23 cellular contexts compared by ENCODE assay signal in the genomic region with DNA sequence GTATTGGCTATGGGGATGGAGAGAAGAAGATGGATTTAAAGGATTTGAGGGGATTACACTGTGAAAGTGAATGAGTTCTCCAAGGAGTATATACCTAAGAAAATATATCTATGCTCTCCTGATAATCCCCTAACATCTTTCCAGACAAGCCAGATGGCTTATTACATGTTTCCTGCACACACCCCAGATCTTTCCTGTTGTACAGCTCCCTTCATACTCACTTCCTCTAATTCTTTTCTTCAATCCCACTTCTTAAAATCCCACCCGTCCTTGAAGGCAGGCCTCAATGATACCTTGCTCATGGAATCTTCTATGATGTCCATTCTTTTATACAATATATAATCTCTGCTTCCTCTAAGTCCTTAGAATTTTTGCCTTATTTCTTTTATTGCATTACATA.
"Had no signal": no experiment of that assay in that cellular context is flagged by ENCODE, and none has a peak within 500 bp of the region (broad histone marks: within the 10 kb centered on the region; RNA-seq: fewer than 3 reads in every experiment).

No MANE protein-coding gene starts in this region.

- H3K4me3 ChIP-seq: body of pancreas, cardiac muscle cell, left lung, lung, tibial artery had no signal

- H3K4me1 ChIP-seq: body of pancreas, left lung, tibial artery had no signal

- H3K9me3 Mint-ChIP-seq: activated T-helper 1 cell treated with anti-CD3 and anti-CD28 coated beads, Interleukin-12 subunit alpha, Interleukin-12 subunit beta, Interleukin-2, Interleukin-4 antibody, amounts not matched to agents 30 ng/mL and 10 ng/mL and 1 ng/mL, durations not matched to agents 14 hours and 24 hours and 36 hours; stimulated activated naive CD8-positive, alpha-beta T cell treated with anti-CD3 and anti-CD28 coated beads, Interleukin-15, amount 100 ng/mL, for 72 hours had no signal

- H3K9me3 ChIP-seq: body of pancreas, left lung, tibial artery had no signal

- H3K27me3 Mint-ChIP-seq: naive B cell; stimulated activated naive CD8-positive, alpha-beta T cell treated with anti-CD3 and anti-CD28 coated beads, Interleukin-15, amount 100 ng/mL, for 72 hours had no signal

- H3K4me1 Mint-ChIP-seq: naive B cell; stimulated activated effector memory CD8-positive, alpha-beta T cell treated with anti-CD3 and anti-CD28 coated beads, Interleukin-12 subunit alpha, Interleukin-12 subunit beta, amount 100 ng/mL, for 72 hours; stimulated activated naive CD8-positive, alpha-beta T cell treated with anti-CD3 and anti-CD28 coated beads, Interleukin-15, amount 100 ng/mL, for 72 hours had no signal

- H3K27ac ChIP-seq: body of pancreas, cardiac muscle cell, left lung, tibial artery had no signal

- H3K27me3 ChIP-seq: body of pancreas, cardiac muscle cell, left lung, tibial artery had no signal

- H3K4me3 Mint-ChIP-seq: activated CD8-positive, alpha-beta T cell treated with anti-CD3 and anti-CD28 coated beads, Interleukin-2, amount 10 ng/mL, durations not matched to agents 7 days and 5 days; activated T-helper 1 cell treated with anti-CD3 and anti-CD28 coated beads, Interleukin-12 subunit alpha, Interleukin-12 subunit beta, Interleukin-2, Interleukin-4 antibody, amounts not matched to agents 30 ng/mL and 10 ng/mL and 1 ng/mL, durations not matched to agents 14 hours and 24 hours and 36 hours; naive B cell; stimulated activated effector memory CD8-positive, alpha-beta T cell treated with anti-CD3 and anti-CD28 coated beads, Interleukin-12 subunit alpha, Interleukin-12 subunit beta, amount 100 ng/mL, for 72 hours; stimulated activated naive CD8-positive, alpha-beta T cell treated with anti-CD3 and anti-CD28 coated beads, Interleukin-15, amount 100 ng/mL, for 72 hours had no signal

- DNase-seq: activated CD4-positive, alpha-beta T cell treated with anti-CD3 and anti-CD28 coated beads for 1 hour; activated CD4-positive, alpha-beta T cell treated with anti-CD3 and anti-CD28 coated beads, Interleukin-2, amount 50 U/mL, for 1 hour; activated CD8-positive, alpha-beta T cell treated with anti-CD3 and anti-CD28 coated beads, Interleukin-2, amount 10 ng/mL, durations not matched to agents 7 days and 5 days; activated gamma-delta T cell; activated naive CD4-positive, alpha-beta T cell treated with anti-CD3 and anti-CD28 coated beads, Interleukin-2, amount 50 U/mL, for 16 hours; anterior cingulate cortex; body of pancreas; cortex of kidney; erythroblast; foreskin fibroblast; kidney glomerular epithelial cell; naive B cell; occipital lobe; small intestine; stimulated activated CD4-positive, alpha-beta T cell treated with anti-CD3 and anti-CD28 coated beads, Interleukin-2, amount 100 ng/mL, for 24 hours; stimulated activated naive CD8-positive, alpha-beta T cell treated with anti-CD3 and anti-CD28 coated beads, Interleukin-15, amount 100 ng/mL, for 72 hours; tibial artery had no signal

- H3K36me3 ChIP-seq: cardiac muscle cell, left lung, tibial artery had no signal

- ATAC-seq: activated CD8-positive, alpha-beta T cell treated with anti-CD3 and anti-CD28 coated beads, Interleukin-2, amount 10 ng/mL, durations not matched to agents 7 days and 5 days; body of pancreas; left lung; sciatic nerve; stimulated activated effector memory CD8-positive, alpha-beta T cell treated with anti-CD3 and anti-CD28 coated beads, Interleukin-12 subunit alpha, Interleukin-12 subunit beta, amount 100 ng/mL, for 72 hours; stimulated activated naive CD8-positive, alpha-beta T cell treated with anti-CD3 and anti-CD28 coated beads, Interleukin-15, amount 100 ng/mL, for 72 hours had no signal

- H3K36me3 Mint-ChIP-seq: naive B cell; stimulated activated effector memory CD8-positive, alpha-beta T cell treated with anti-CD3 and anti-CD28 coated beads, Interleukin-12 subunit alpha, Interleukin-12 subunit beta, amount 100 ng/mL, for 72 hours had no signal

- H3K27ac Mint-ChIP-seq: activated CD8-positive, alpha-beta T cell treated with anti-CD3 and anti-CD28 coated beads, Interleukin-2, amount 10 ng/mL, durations not matched to agents 7 days and 5 days; activated T-helper 1 cell treated with anti-CD3 and anti-CD28 coated beads, Interleukin-12 subunit alpha, Interleukin-12 subunit beta, Interleukin-2, Interleukin-4 antibody, amounts not matched to agents 30 ng/mL and 10 ng/mL and 1 ng/mL, durations not matched to agents 14 hours and 24 hours and 36 hours; naive B cell; stimulated activated effector memory CD8-positive, alpha-beta T cell treated with anti-CD3 and anti-CD28 coated beads, Interleukin-12 subunit alpha, Interleukin-12 subunit beta, amount 100 ng/mL, for 72 hours; stimulated activated naive CD8-positive, alpha-beta T cell treated with anti-CD3 and anti-CD28 coated beads, Interleukin-15, amount 100 ng/mL, for 72 hours had no signal
